8 cellular contexts compared by ENCODE assay signal in the genomic region with DNA sequence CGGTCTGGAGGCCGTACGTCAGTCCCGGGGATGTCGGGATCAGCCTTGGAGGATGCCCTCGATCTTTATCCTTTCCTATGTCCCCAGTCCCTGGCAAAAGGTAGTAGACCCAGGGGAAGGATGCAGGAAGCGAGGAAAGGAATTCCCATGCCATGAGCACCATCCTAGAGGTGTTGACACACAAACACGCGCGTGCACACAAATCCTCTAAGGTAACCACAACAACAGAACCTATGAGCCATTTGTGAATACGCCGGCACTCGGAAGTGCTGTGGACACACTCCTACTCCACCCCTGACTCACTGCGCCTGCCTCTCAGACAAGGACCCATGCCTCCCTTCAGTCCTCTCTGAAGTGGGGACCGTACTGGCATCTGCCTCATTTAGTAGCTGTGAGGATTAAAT. TPM values are rescaled to one million over a fixed set of nuclear protein-coding genes. Genes with fewer than 3 reads are reported as not detected.
A peak's percentile ranks its signal among the peaks of the same experiment; 100 is the strongest.
DNase-seq lines count a peak whose midpoint lies in the region; ATAC-seq and TF ChIP-seq lines count a peak whose summit lies in the region.

No MANE protein-coding gene starts in this region.

- no peak overlapping the region for H2AK5ac ChIP-seq in H9 (ENCODE audit: insufficient read length, low read length)

- H2BK15ac ChIP-seq in H9 (ENCODE audit: low read depth, low read length): no peak overlapping the region

- DNase-seq in ACHN (peak; percentile 77), H9 (no peak), SW480 (ENCODE audit: low spot score) (peak; percentile 77), mucosa of descending colon (peak in 1 of 3 donors; percentile 50), midbrain (lab: John Stamatoyannopoulos, UW) (no peak), GDM1 (lab: John Stamatoyannopoulos, UW) (no peak)
- peak; percentile 31 to 36 for DNase-seq in stimulated activated naive CD8-positive, alpha-beta T cell treated with anti-CD3 and anti-CD28 coated beads, Interleukin-15, amount 100 ng/mL, for 72 hours

- peaks cover 10 to 15% of the 10 kb centered on the region in 2 experiments for H3K4me1 Mint-ChIP-seq in H9
- H3K4me1 Mint-ChIP-seq in dendritic cell treated with granulocyte-macrophage colony-stimulating factor and Interleukin-4, amounts not matched to agents 40 ng/mL and 50 ng/mL, for 4 days (ENCODE audit: low read depth): peaks cover 27% of the 10 kb centered on the region
- peaks cover 37% of the 10 kb centered on the region for H3K4me1 Mint-ChIP-seq in stimulated activated naive CD8-positive, alpha-beta T cell treated with anti-CD3 and anti-CD28 coated beads, Interleukin-15, amount 100 ng/mL, for 72 hours

- H3K9me3 ChIP-seq in H9 (ENCODE audit: control insufficient read depth, low read depth, low read length): no peaks in the 10 kb centered on the region
- no peaks in the 10 kb centered on the region for H3K9me3 ChIP-seq in mucosa of descending colon

- peaks cover 50% of the 10 kb centered on the region for H3K27me3 Mint-ChIP-seq in H9 (ENCODE audit: low read depth)
- peaks cover 41% of the 10 kb centered on the region for H3K27me3 Mint-ChIP-seq in dendritic cell treated with granulocyte-macrophage colony-stimulating factor and Interleukin-4, amounts not matched to agents 40 ng/mL and 50 ng/mL, for 4 days
- peaks cover 25% of the 10 kb centered on the region for H3K27me3 Mint-ChIP-seq in stimulated activated naive CD8-positive, alpha-beta T cell treated with anti-CD3 and anti-CD28 coated beads, Interleukin-15, amount 100 ng/mL, for 72 hours

- H3K36me3 Mint-ChIP-seq in H9 (ENCODE audit: insufficient read depth in 1 of 3, low read depth in 3 of 3): no peaks in the 10 kb centered on the region
- peaks cover 6% of the 10 kb centered on the region for H3K36me3 Mint-ChIP-seq in dendritic cell treated with granulocyte-macrophage colony-stimulating factor and Interleukin-4, amounts not matched to agents 40 ng/mL and 50 ng/mL, for 4 days (ENCODE audit: low read depth)

- no peak overlapping the region for H3K14ac ChIP-seq in H9 (ENCODE audit: insufficient read depth, low read length)

- in situ Hi-C loops in ACHN (cut with HindIII; ENCODE audit: low pct_ligation_motif_present, low pct_unique_long_range_greater_than_20kb, low sequenced_read_pairs): no loop called here

- no peaks in the 10 kb centered on the region for H3K79me1 ChIP-seq in H9 (ENCODE audit: insufficient read depth, low read depth, low read length, poor library complexity, severe bottlenecking)

- WGBS in H9 (ENCODE audit: extremely low coverage, insufficient read length, low lambda C conversion rate): no CpG with 5 or more reads among the region's 15 CpGs

- 0 out of 2 replicates have a peak, but pooled peaks cover 4% of the 10 kb centered on the region for H3K4me1 ChIP-seq in H9 (ENCODE audit: insufficient read depth, low read length)
- H3K4me1 ChIP-seq in mucosa of descending colon (ENCODE audit: low read depth): peaks cover 5% of the 10 kb centered on the region

- peak; percentile 64 for ATAC-seq in mucosa of descending colon
- ATAC-seq in stimulated activated naive CD8-positive, alpha-beta T cell treated with anti-CD3 and anti-CD28 coated beads, Interleukin-15, amount 100 ng/mL, for 72 hours: peak; percentile 70

- H3K27ac ChIP-seq in H9 (ENCODE audit: insufficient read length, low read depth, low read length): no peak overlapping the region

- H2BK12ac ChIP-seq in H9 (ENCODE audit: insufficient read length, low read depth, low read length): no peak overlapping the region

- no peak overlapping the region for H3K27ac Mint-ChIP-seq in H9
- H3K27ac Mint-ChIP-seq in dendritic cell treated with granulocyte-macrophage colony-stimulating factor and Interleukin-4, amounts not matched to agents 40 ng/mL and 50 ng/mL, for 4 days: peak overlapping the region; percentile 10
- no peak overlapping the region for H3K27ac Mint-ChIP-seq in stimulated activated naive CD8-positive, alpha-beta T cell treated with anti-CD3 and anti-CD28 coated beads, Interleukin-15, amount 100 ng/mL, for 72 hours

- no peak overlapping the region for H3K4ac ChIP-seq in H9 (ENCODE audit: low read depth, low read length)

- H3K27me3 ChIP-seq in H9 (ENCODE audit: insufficient read depth, low read length): peaks cover 4% of the 10 kb centered on the region; the same call in 1 of the 2 replicates

- peak overlapping the region; percentile 73 for H3K4me2 ChIP-seq in H9 (ENCODE audit: insufficient read depth, insufficient read length, low read length)

- no peak overlapping the region for H3K56ac ChIP-seq in H9 (ENCODE audit: insufficient read length, low read depth, low read length)

- H3K4me3 Mint-ChIP-seq in H9: peak overlapping the region; percentile 73 to 78
- peak overlapping the region; percentile 31 for H3K4me3 Mint-ChIP-seq in dendritic cell treated with granulocyte-macrophage colony-stimulating factor and Interleukin-4, amounts not matched to agents 40 ng/mL and 50 ng/mL, for 4 days
- peak overlapping the region; percentile 61 to 80 for H3K4me3 Mint-ChIP-seq in stimulated activated naive CD8-positive, alpha-beta T cell treated with anti-CD3 and anti-CD28 coated beads, Interleukin-15, amount 100 ng/mL, for 72 hours

- H4K91ac ChIP-seq in H9 (ENCODE audit: insufficient read length, low read depth, low read length): no peak overlapping the region

- H3K4me3 ChIP-seq in mucosa of descending colon: peak overlapping the region; percentile 44

- intact Hi-C loops in dendritic cell treated with granulocyte-macrophage colony-stimulating factor and Interleukin-4, amounts not matched to agents 40 ng/mL and 50 ng/mL, for 4 days (cut with micrococcal nuclease): loop anchor here (1.0 kb wide), 1 partner anchor 54 kb away; no protein-coding TSS in a partner anchor
- intact Hi-C loops in mucosa of descending colon (cut with DNase I, micrococcal nuclease): loop anchor here in 1 of 2 donors (10.0 kb wide), 2 partner anchors 51 to 321 kb away; no protein-coding TSS in a partner anchor

- H3K23ac ChIP-seq in H9 (ENCODE audit: insufficient read length, low read depth, low read length): no peak overlapping the region

- H3K79me2 ChIP-seq in H9 (ENCODE audit: insufficient read depth, low read length): no peaks in the 10 kb centered on the region

- no peak; the same call in 2 of the 3 replicates for TF ChIP-seq CTCF in H9 (conservative IDR thresholded peaks at IDR 0.05)
- TF ChIP-seq CTCF in mucosa of descending colon (IDR thresholded peaks at IDR 0.05): no peak

- no peaks in the 10 kb centered on the region for H3K36me3 ChIP-seq in mucosa of descending colon (ENCODE audit: low read depth)

- no peak overlapping the region for H3T11ph ChIP-seq in H9 (ENCODE audit: low read length)

- H3K9ac ChIP-seq in H9 (ENCODE audit: extremely low read depth, insufficient read length, low read length): no peak overlapping the region

- H2AFZ ChIP-seq in H9 (ENCODE audit: low read length): peak overlapping the region; percentile 3

- H3K23me2 ChIP-seq in H9 (ENCODE audit: insufficient read length, low read depth, low read length, poor library complexity, severe bottlenecking): peaks cover 5% of the 10 kb centered on the region

- H4K8ac ChIP-seq in H9 (replicated peaks; ENCODE audit: insufficient read length, low read depth, low read length): no peak overlapping the region

- no peak overlapping the region for H4K5ac ChIP-seq in H9 (ENCODE audit: insufficient read length, low read depth, low read length)

- no peaks in the 10 kb centered on the region; a peak in 1 of 5 replicates for H3K9me3 Mint-ChIP-seq in H9
- no peaks in the 10 kb centered on the region for H3K9me3 Mint-ChIP-seq in dendritic cell treated with granulocyte-macrophage colony-stimulating factor and Interleukin-4, amounts not matched to agents 40 ng/mL and 50 ng/mL, for 4 days
- no peaks in the 10 kb centered on the region for H3K9me3 Mint-ChIP-seq in stimulated activated naive CD8-positive, alpha-beta T cell treated with anti-CD3 and anti-CD28 coated beads, Interleukin-15, amount 100 ng/mL, for 72 hours

- H2BK120ac ChIP-seq in H9 (ENCODE audit: low read depth, low read length, poor library complexity, severe bottlenecking): no peak overlapping the region

- no peak overlapping the region for H2BK5ac ChIP-seq in H9 (ENCODE audit: insufficient read length, low read length)

- no peak overlapping the region for H2BK20ac ChIP-seq in H9 (ENCODE audit: low read depth, low read length, poor library complexity, severe bottlenecking)

- H4K20me1 ChIP-seq in H9 (ENCODE audit: control insufficient read depth, insufficient read depth, insufficient read length): no peaks in the 10 kb centered on the region

- no peak overlapping the region for H3K18ac ChIP-seq in H9 (ENCODE audit: insufficient read length, low read depth, low read length)

RNA-seq across cellular contexts. Expression of a gene that starts 11.3 kb away (rescaled TPM):
- total RNA-seq in H9 (2021) (3.4 TPM in 2 replicates), mucosa of descending colon (100 to 1,000 TPM in 2 of 3 donors, 10 to 100 TPM in 1; 46.8 to 133 (median 121) TPM)

Comparison
In these comparisons a context has a peak if more than half of its experiments do, and no peak if none do; other contexts are left out.
1. DNase-seq: peak in ACHN (single experiment), SW480 (single experiment) and stimulated activated naive CD8-positive, alpha-beta T cell treated with anti-CD3 and anti-CD28 coated beads, Interleukin-15, amount 100 ng/mL, for 72 hours (2 of 2); none in H9 (single experiment), midbrain (single experiment) and GDM1 (single experiment).
2. RNA of a gene that starts 11.3 kb away (total RNA-seq): 46.8 to 133 TPM in mucosa of descending colon; 3.4 TPM in H9; every median in the first group is over 10 times any median in the second.
3. Peak in every context shown above with its lines, with median percentiles within 50 percentile points of each other: H3K4me3 Mint-ChIP-seq.